In genomic region chr14:60657609-60657983, GRCh38 we compare ENCODE assay signal across 8 cellular contexts. TPM values are rescaled to one million over a fixed set of nuclear protein-coding genes. Genes with fewer than 3 reads are reported as not detected.
DNase-seq lines count a peak whose midpoint lies in the region; ATAC-seq and TF ChIP-seq lines count a peak whose summit lies in the region.

No MANE protein-coding gene starts in this region.

- intact Hi-C loops in Panc1 (cut with micrococcal nuclease; ENCODE audit: unreplicated experiment): loop anchor here (10.0 kb wide), 1 partner anchor 367 kb away; no protein-coding TSS in a partner anchor

- H3K36me3 ChIP-seq in Panc1 (ENCODE audit: control insufficient read depth, insufficient read depth, low read length) (no peaks in the 10 kb centered on the region), skeletal muscle tissue (ENCODE audit: control insufficient read depth in 3 of 3, insufficient read depth in 3 of 3, low read length in 3 of 3) (no peaks in the 10 kb centered on the region)

- in situ Hi-C loops in Panc1 (cut with HindIII; ENCODE audit: low pct_unique_long_range_greater_than_20kb, low sequenced_read_pairs): no loop called here

- ATAC-seq in Panc1 (no peak; the same call in 1 of the 2 replicates), HG02885 (IDR thresholded peaks at IDR 0.05; ENCODE audit: poor library complexity, unreplicated experiment) (no peak), GM19035 (IDR thresholded peaks at IDR 0.05; ENCODE audit: unreplicated experiment) (no peak), GM18517 (IDR thresholded peaks at IDR 0.05; ENCODE audit: unreplicated experiment) (no peak)

- H3K9ac ChIP-seq in skeletal muscle tissue (ENCODE audit: low read depth in 1 of 3, low read length in 3 of 3): peak overlapping the region; percentile 96 to 99 (median 97)

- BruUV-seq in Panc1 (replicated peaks; lab: Mats Ljungman, UMichigan): TSS peak; percentile 72

- H3K27me3 ChIP-seq in Panc1 (ENCODE audit: control insufficient read depth, insufficient read depth, low read length) (no peaks in the 10 kb centered on the region), skeletal muscle tissue (ENCODE audit: control insufficient read depth in 3 of 3, insufficient read depth in 3 of 3, low read length in 3 of 3) (peaks cover 0 to 9% (median 8%) of the 10 kb centered on the region in 3 donors)

- H3K27ac ChIP-seq in Panc1 (ENCODE audit: low read length): peak overlapping the region; percentile 86
- H3K27ac ChIP-seq in skeletal muscle tissue (ENCODE audit: low read depth, low read length): peak overlapping the region; percentile 91

- TF ChIP-seq CTCF in Panc1 (IDR thresholded peaks at IDR 0.05): no peak
- no peak for TF ChIP-seq CTCF in fibroblast of the aortic adventitia (IDR thresholded peaks at IDR 0.05; ENCODE audit: insufficient read depth, low read length)

- DNase-seq in DMS153 (lab: John Stamatoyannopoulos, UW) (peak; percentile 46), DMS153 treated with DMSO at 0.1 percent for 48 hours (lab: John Stamatoyannopoulos, UW; ENCODE audit: unreplicated experiment) (no peak), Panc1 (ENCODE audit: low read depth, low spot score) (no peak), fibroblast of the aortic adventitia (ENCODE audit: low read depth) (no peak)

- CTCF ChIA-PET in Panc1 (lab: Charles Lee): no interaction called here

- POLR2A ChIA-PET in Panc1 (lab: Charles Lee): interaction anchor here (1.1 kb wide), 1 partner anchor 102 kb away, joined by 4 read pairs; no protein-coding TSS in a partner anchor

- peaks cover 23% of the 10 kb centered on the region for H3K4me1 ChIP-seq in Panc1 (ENCODE audit: control insufficient read depth, insufficient read depth, low read length)
- peaks cover 31 to 41% (median 32%) of the 10 kb centered on the region in 3 donors for H3K4me1 ChIP-seq in skeletal muscle tissue (ENCODE audit: control insufficient read depth in 3 of 3, insufficient read depth in 3 of 3, low read length in 3 of 3)

- H3K4me3 ChIP-seq in Panc1 (ENCODE audit: low read depth in 2 of 2, low read length in 2 of 2) (peak overlapping the region; percentile 54 to 68), fibroblast of the aortic adventitia (ENCODE audit: low read depth, low read length) (peak overlapping the region; percentile 72), skeletal muscle tissue (ENCODE audit: low read length in 3 of 3) (peak overlapping the region; percentile 77 to 90 (median 85))

- H3K9me3 ChIP-seq in Panc1 (ENCODE audit: control insufficient read depth, insufficient read depth, low read depth, low read length) (no peaks in the 10 kb centered on the region), skeletal muscle tissue (ENCODE audit: control insufficient read depth in 3 of 3, low read length in 3 of 3) (no peaks in the 10 kb centered on the region)

RNA-seq across cellular contexts. Expression of gene SIX1, which starts 8.3 kb away (rescaled TPM):
- total RNA-seq in Panc1 (2021; ENCODE audit: unreplicated experiment): 7.4 TPM
- polyA plus RNA-seq in Panc1 (2012; ENCODE audit: insufficient read length): 6.2 TPM
- total RNA-seq in fibroblast of the aortic adventitia (ENCODE audit: low replicate concordance): 4.6 and 9.6 TPM in 2 replicates
- 45.4 TPM for total RNA-seq in skeletal muscle tissue
